ENCODE assay signal across 8 cellular contexts in the genomic region with DNA sequence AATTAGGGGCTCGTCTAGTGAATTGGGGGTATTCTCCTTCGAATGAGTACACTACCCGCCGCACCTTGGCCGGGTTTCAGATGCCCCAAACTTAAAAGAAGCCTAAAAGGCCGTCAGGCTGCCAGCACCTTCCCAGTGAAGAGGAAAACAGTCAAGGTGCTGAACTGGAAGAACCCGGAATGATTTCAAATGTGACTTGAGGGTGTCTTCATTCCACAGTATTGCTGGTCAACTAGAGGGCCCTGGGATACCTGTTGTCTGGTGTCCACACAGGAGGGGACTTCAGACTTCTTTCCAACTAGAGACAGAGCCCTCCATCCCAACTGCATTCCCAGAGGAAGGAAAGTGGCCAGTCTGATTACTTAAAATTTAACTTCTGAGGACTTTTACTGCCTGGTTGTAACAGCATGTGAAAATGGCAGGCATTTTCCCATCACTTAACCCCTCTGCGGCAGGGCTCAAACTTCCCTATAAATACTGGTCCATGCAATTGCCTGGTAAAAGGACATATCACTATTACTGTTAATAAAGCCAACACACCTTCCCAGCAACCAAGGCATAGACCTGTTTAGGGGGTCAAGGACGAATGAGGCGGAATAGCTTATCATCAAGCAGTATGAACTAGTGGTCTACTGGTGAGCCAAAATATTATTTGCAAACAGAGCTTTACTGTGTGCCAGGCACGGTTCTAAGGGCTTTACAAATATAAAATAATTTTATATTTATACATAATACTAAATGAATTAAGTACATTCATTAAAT. TPM values are rescaled to one million over a fixed set of nuclear protein-coding genes. Genes with fewer than 3 reads are reported as not detected.
A peak's percentile ranks its signal among the peaks of the same experiment; 100 is the strongest.
DNase-seq lines count a peak whose midpoint lies in the region.

No MANE protein-coding gene starts in this region.

- H3K4me3 Mint-ChIP-seq in activated T-helper 1 cell treated with anti-CD3 and anti-CD28 coated beads, Interleukin-12 subunit alpha, Interleukin-12 subunit beta, Interleukin-2, Interleukin-4 antibody, amounts not matched to agents 30 ng/mL and 10 ng/mL and 1 ng/mL, durations not matched to agents 14 hours and 24 hours and 36 hours = peak overlapping the region; percentile 92

- H3K36me3 Mint-ChIP-seq in activated T-helper 1 cell treated with anti-CD3 and anti-CD28 coated beads, Interleukin-12 subunit alpha, Interleukin-12 subunit beta, Interleukin-2, Interleukin-4 antibody, amounts not matched to agents 30 ng/mL and 10 ng/mL and 1 ng/mL, durations not matched to agents 14 hours and 24 hours and 36 hours (ENCODE audit: low read depth) = peaks cover 4% of the 10 kb centered on the region

- H3K36me3 ChIP-seq in iPS-20b (ENCODE audit: insufficient read depth, low read depth, low read length) = no peaks in the 10 kb centered on the region
- no peaks in the 10 kb centered on the region for H3K36me3 ChIP-seq in subcutaneous abdominal adipose tissue (ENCODE audit: control insufficient read depth in 5 of 5, insufficient read depth in 5 of 5, low read length in 5 of 5)

- H3K27ac Mint-ChIP-seq in activated T-helper 1 cell treated with anti-CD3 and anti-CD28 coated beads, Interleukin-12 subunit alpha, Interleukin-12 subunit beta, Interleukin-2, Interleukin-4 antibody, amounts not matched to agents 30 ng/mL and 10 ng/mL and 1 ng/mL, durations not matched to agents 14 hours and 24 hours and 36 hours = peak overlapping the region; percentile 91

- H3K9me3 ChIP-seq in iPS-20b (ENCODE audit: insufficient read depth, low read depth, low read length) (no peaks in the 10 kb centered on the region), subcutaneous abdominal adipose tissue (ENCODE audit: control insufficient read depth in 5 of 5, low read length in 5 of 5) (no peaks in the 10 kb centered on the region)

- H3K4me1 ChIP-seq in iPS-20b (ENCODE audit: insufficient read depth, low read length) (peaks cover 10% of the 10 kb centered on the region), subcutaneous abdominal adipose tissue (ENCODE audit: control insufficient read depth in 5 of 5, insufficient read depth in 5 of 5, low read length in 5 of 5) (peaks cover 2 to 39% (median 25%) of the 10 kb centered on the region in 5 donors)

- peak; percentile 71 for DNase-seq in DMS53 (lab: John Stamatoyannopoulos, UW)
- no peak for DNase-seq in DMS53 treated with DMSO at 0.1 percent for 48 hours (lab: John Stamatoyannopoulos, UW; ENCODE audit: unreplicated experiment)
- no peak for DNase-seq in activated T-helper 1 cell treated with anti-CD3 and anti-CD28 coated beads, Interleukin-12 subunit alpha, Interleukin-12 subunit beta, Interleukin-2, Interleukin-4 antibody, amounts not matched to agents 30 ng/mL and 10 ng/mL and 1 ng/mL, durations not matched to agents 14 hours and 24 hours and 36 hours (ENCODE audit: low spot score)
- DNase-seq in HK-2 (ENCODE audit: unreplicated experiment) = no peak
- DNase-seq in DMS114 treated with DMSO at 0.1 percent for 48 hours (lab: John Stamatoyannopoulos, UW; ENCODE audit: unreplicated experiment) = no peak
- DNase-seq in NCI-H82 treated with DMSO at 0.1 percent for 48 hours (lab: John Stamatoyannopoulos, UW; ENCODE audit: unreplicated experiment) = no peak

- peaks cover 39% of the 10 kb centered on the region for H3K4me1 Mint-ChIP-seq in activated T-helper 1 cell treated with anti-CD3 and anti-CD28 coated beads, Interleukin-12 subunit alpha, Interleukin-12 subunit beta, Interleukin-2, Interleukin-4 antibody, amounts not matched to agents 30 ng/mL and 10 ng/mL and 1 ng/mL, durations not matched to agents 14 hours and 24 hours and 36 hours (ENCODE audit: low read depth)

- H3K4me3 ChIP-seq in iPS-20b (ENCODE audit: low read length) (peak overlapping the region; percentile 89), subcutaneous abdominal adipose tissue (ENCODE audit: low read depth in 1 of 5, low read length in 5 of 5) (peak overlapping the region; percentile 72 to 99 (median 93))

- no peaks in the 10 kb centered on the region for H3K9me3 Mint-ChIP-seq in activated T-helper 1 cell treated with anti-CD3 and anti-CD28 coated beads, Interleukin-12 subunit alpha, Interleukin-12 subunit beta, Interleukin-2, Interleukin-4 antibody, amounts not matched to agents 30 ng/mL and 10 ng/mL and 1 ng/mL, durations not matched to agents 14 hours and 24 hours and 36 hours

- H3K27ac ChIP-seq in iPS-20b (ENCODE audit: low read length) (peak overlapping the region; percentile 53), subcutaneous abdominal adipose tissue (ENCODE audit: low read depth, low read length) (peak overlapping the region; percentile 46)

- peaks cover 16% of the 10 kb centered on the region for H3K27me3 ChIP-seq in iPS-20b (ENCODE audit: insufficient read depth, low read length)
- no peaks in the 10 kb centered on the region for H3K27me3 ChIP-seq in subcutaneous abdominal adipose tissue (ENCODE audit: control insufficient read depth in 5 of 5, insufficient read depth in 4 of 5, low read length in 5 of 5)

- H3K9ac ChIP-seq in iPS-20b (ENCODE audit: low read depth, low read length) (peak overlapping the region; percentile 67; the same call in 1 of the 2 replicates), subcutaneous abdominal adipose tissue (ENCODE audit: low read length in 5 of 5) (peak overlapping the region in 4 of 5 donors; percentile 59 to 95 (median 79))

- intact Hi-C loops in activated T-helper 1 cell treated with anti-CD3 and anti-CD28 coated beads, Interleukin-12 subunit alpha, Interleukin-12 subunit beta, Interleukin-2, Interleukin-4 antibody, amounts not matched to agents 30 ng/mL and 10 ng/mL and 1 ng/mL, durations not matched to agents 14 hours and 24 hours and 36 hours (cut with micrococcal nuclease) = loop anchor here (1.0 to 10.0 kb wide), 6 partner anchors 23 to 307 kb away; a partner anchor contains a TSS

- no peaks in the 10 kb centered on the region for H3K27me3 Mint-ChIP-seq in activated T-helper 1 cell treated with anti-CD3 and anti-CD28 coated beads, Interleukin-12 subunit alpha, Interleukin-12 subunit beta, Interleukin-2, Interleukin-4 antibody, amounts not matched to agents 30 ng/mL and 10 ng/mL and 1 ng/mL, durations not matched to agents 14 hours and 24 hours and 36 hours (ENCODE audit: insufficient read depth)

RNA-seq across cellular contexts. Expression of a gene that starts 0.7 kb away (rescaled TPM):
- total RNA-seq in activated T-helper 1 cell treated with anti-CD3 and anti-CD28 coated beads, Interleukin-12 subunit alpha, Interleukin-12 subunit beta, Interleukin-2, Interleukin-4 antibody, amounts not matched to agents 30 ng/mL and 10 ng/mL and 1 ng/mL, durations not matched to agents 14 hours and 24 hours and 36 hours = 55.0 and 59.9 TPM in 2 replicates
